Comparison of ENCODE assay signal across 1 cellular context in the genomic region with DNA sequence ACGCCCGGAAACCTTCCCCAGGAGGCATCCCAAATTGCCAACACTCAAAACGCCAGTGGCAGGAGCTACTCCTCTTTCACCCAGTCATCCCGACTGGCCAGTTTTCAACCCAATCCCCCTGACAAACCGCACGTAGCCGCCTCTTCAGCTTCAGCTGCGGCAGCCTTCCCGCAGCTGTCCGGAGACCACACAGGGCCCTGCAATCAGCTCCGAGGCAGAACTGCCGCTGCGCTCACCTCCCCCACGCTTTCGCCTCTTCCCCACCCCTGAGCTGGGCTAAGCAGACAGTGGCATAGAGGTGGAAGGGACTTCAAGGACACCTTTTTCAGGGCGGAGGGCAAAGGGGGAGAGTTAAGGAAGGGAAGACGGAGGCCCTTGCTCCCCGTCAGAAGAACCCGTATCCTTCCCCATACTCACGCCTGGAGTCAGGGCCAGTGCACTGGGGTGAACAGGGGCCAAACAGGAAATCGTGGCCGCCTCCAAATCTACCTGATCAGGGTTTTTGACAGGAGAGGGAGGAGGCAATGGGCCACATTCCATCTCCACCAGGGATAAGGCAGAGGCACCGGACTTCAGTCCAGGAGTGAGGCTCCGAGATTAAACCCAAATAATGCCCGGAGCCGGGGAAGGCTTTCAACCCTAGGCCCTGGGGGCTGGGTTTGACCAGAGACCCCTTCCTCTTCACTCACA.
TF ChIP-seq lines count a peak whose summit lies in the region.

No MANE protein-coding gene starts in this region.

TF ChIP-seq in HCT116, 20 proteins besides CTCF, POLR2A, EP300 and RAD21:
- TF ChIP-seq ELF1 (IDR thresholded peaks at IDR 0.05; ENCODE audit: borderline replicate concordance, low read depth) (no peak), TCF7L2 (IDR thresholded peaks at IDR 0.05; ENCODE audit: borderline replicate concordance, extremely low read depth, insufficient read depth, insufficient read length) (no peak), EZH2phosphoT487 (IDR thresholded peaks at IDR 0.05; ENCODE audit: borderline replicate concordance) (no peak), ZNF274 (IDR thresholded peaks at IDR 0.05; ENCODE audit: low read depth, low read length) (no peak)
